In genomic region chr3:13658681-13659080, GRCh38 we compare ENCODE assay signal across 7 cellular contexts.
"Had no signal": no experiment of that assay in that cellular context is flagged by ENCODE, and none has a peak within 500 bp of the region (broad histone marks: within the 10 kb centered on the region; RNA-seq: fewer than 3 reads in every experiment).

No MANE protein-coding gene starts in this region.

- H2AFZ ChIP-seq: GM23248 had no signal

- H3K4me3 ChIP-seq: GM23248, HAP-1, K562 had no signal

- H3K9ac ChIP-seq: GM23248 had no signal

- H3K4me1 ChIP-seq: HAP-1 had no signal

- H3K27ac ChIP-seq: GM23248, HL-60 had no signal

- H3K9me3 ChIP-seq: HAP-1 had no signal

- H3K36me3 ChIP-seq: HAP-1 had no signal

- ATAC-seq: K562 had no signal

- DNase-seq: GM23248, GOT3, H7, KG1 had no signal
